Comparison of ENCODE assay signal across 21 cellular contexts in the genomic region with DNA sequence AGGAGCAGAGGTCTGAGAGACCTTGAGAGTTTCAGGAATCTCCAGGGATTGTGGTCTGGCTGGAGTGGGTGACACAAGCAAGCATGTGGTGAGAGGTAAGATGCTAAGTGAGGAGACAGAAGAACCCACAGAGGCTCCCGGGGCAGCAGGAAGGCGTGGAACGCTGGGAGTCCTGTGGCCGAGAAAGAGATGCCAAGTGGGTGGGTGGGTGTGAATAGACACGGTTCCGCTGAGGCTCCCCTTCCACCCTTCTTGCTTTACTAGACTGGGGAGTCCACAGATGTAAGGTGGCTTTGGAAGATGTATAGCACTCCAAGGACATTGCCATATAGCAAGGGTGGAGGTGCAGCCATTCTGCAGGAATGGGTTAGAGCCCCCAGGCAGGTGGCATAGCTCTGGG. TPM values are rescaled to one million over a fixed set of nuclear protein-coding genes. Genes with fewer than 3 reads are reported as not detected.
DNase-seq lines count a peak whose midpoint lies in the region; ATAC-seq and TF ChIP-seq lines count a peak whose summit lies in the region.
"Had no signal": no experiment of that assay in that cellular context is flagged by ENCODE, and none has a peak within 500 bp of the region (broad histone marks: within the 10 kb centered on the region; RNA-seq: fewer than 3 reads in every experiment).

No MANE protein-coding gene starts in this region.

- H3K9me3 ChIP-seq in lower lobe of right lung = no peaks in the 10 kb centered on the region

- no peaks in the 10 kb centered on the region for H3K4me1 Mint-ChIP-seq in chondrocyte (ENCODE audit: low read depth)
- peaks cover 2% of the 10 kb centered on the region for H3K4me1 Mint-ChIP-seq in type B pancreatic cell (ENCODE audit: unreplicated experiment)
- H3K4me1 Mint-ChIP-seq in stimulated activated naive B cell treated with anti-CD40 and anti-IgM and Interleukin-4, amounts not matched to agents 10 μg/mL and 1 μg/mL and 100 μg/mL, for 72 hours = peaks cover 11 to 21% of the 10 kb centered on the region in 2 donors

- peak; percentile 13 for DNase-seq in activated CD8-positive, alpha-beta memory T cell treated with anti-CD3 and anti-CD28 coated beads for 24 hours
- no peak for DNase-seq in activated CD8-positive, alpha-beta memory T cell treated with anti-CD3 and anti-CD28 coated beads, Interleukin-2, amount 50 U/mL, for 4 hours
- DNase-seq in chondrocyte (ENCODE audit: low spot score) (peak; percentile 42), lower lobe of right lung (peak; percentile 7), type B pancreatic cell (ENCODE audit: extremely low spot score, unreplicated experiment) (peak; percentile 49)
- DNase-seq in stimulated activated naive B cell treated with anti-CD40 and anti-IgM and Interleukin-4, amounts not matched to agents 10 μg/mL and 1 μg/mL and 100 μg/mL, for 72 hours = no peak
- DNase-seq: Calu3; DND-41; HCEC 1CT; IMR-90; KG1; MM.1S; NCI-H2029; NCI-H446; NCI-H524 treated with DMSO at 0.1 percent for 48 hours; NCI-H774; NK-92 treated with Interleukin-12 subunit alpha and Interleukin-12 subunit beta, amount 100 ng/mL, for 24 hours; PC-3 had no signal

- H3K36me3 Mint-ChIP-seq in chondrocyte (ENCODE audit: low read depth) (no peaks in the 10 kb centered on the region), type B pancreatic cell (no peaks in the 10 kb centered on the region)
- peaks cover 0 to 2% of the 10 kb centered on the region in 2 donors for H3K36me3 Mint-ChIP-seq in stimulated activated naive B cell treated with anti-CD40 and anti-IgM and Interleukin-4, amounts not matched to agents 10 μg/mL and 1 μg/mL and 100 μg/mL, for 72 hours

- H3K27me3 ChIP-seq in lower lobe of right lung (ENCODE audit: low read depth) = no peaks in the 10 kb centered on the region

- ATAC-seq in lower lobe of right lung = no peak
- ATAC-seq in stimulated activated naive B cell treated with anti-CD40 and anti-IgM and Interleukin-4, amounts not matched to agents 10 μg/mL and 1 μg/mL and 100 μg/mL, for 72 hours (replicated peaks) = no peak
- no peak for ATAC-seq in HG03521 (IDR thresholded peaks at IDR 0.05; ENCODE audit: unreplicated experiment)
- ATAC-seq: PC-3 had no signal

- no peak overlapping the region for H3K27ac Mint-ChIP-seq in chondrocyte (ENCODE audit: unreplicated experiment)
- H3K27ac Mint-ChIP-seq in type B pancreatic cell = no peak overlapping the region
- no peak overlapping the region for H3K27ac Mint-ChIP-seq in stimulated activated naive B cell treated with anti-CD40 and anti-IgM and Interleukin-4, amounts not matched to agents 10 μg/mL and 1 μg/mL and 100 μg/mL, for 72 hours

- H3K9me3 Mint-ChIP-seq in chondrocyte (ENCODE audit: low read depth) (peaks cover 16% of the 10 kb centered on the region), type B pancreatic cell (peaks cover 17% of the 10 kb centered on the region)
- peaks cover 6 to 12% of the 10 kb centered on the region in 2 donors for H3K9me3 Mint-ChIP-seq in stimulated activated naive B cell treated with anti-CD40 and anti-IgM and Interleukin-4, amounts not matched to agents 10 μg/mL and 1 μg/mL and 100 μg/mL, for 72 hours

- no peak overlapping the region for H3K4me3 ChIP-seq in lower lobe of right lung

- TF ChIP-seq CTCF in chondrocyte (IDR thresholded peaks at IDR 0.05) = no peak
- no peak for TF ChIP-seq CTCF in lower lobe of right lung (IDR thresholded peaks at IDR 0.05)
- TF ChIP-seq CTCF in type B pancreatic cell (conservative IDR thresholded peaks at IDR 0.05) = no peak

- no peak overlapping the region for H3K27ac ChIP-seq in lower lobe of right lung

- H3K27me3 Mint-ChIP-seq in chondrocyte (ENCODE audit: low read depth) (peaks cover 23% of the 10 kb centered on the region), type B pancreatic cell (peaks cover 15% of the 10 kb centered on the region)
- peaks cover 11 to 34% of the 10 kb centered on the region in 2 donors for H3K27me3 Mint-ChIP-seq in stimulated activated naive B cell treated with anti-CD40 and anti-IgM and Interleukin-4, amounts not matched to agents 10 μg/mL and 1 μg/mL and 100 μg/mL, for 72 hours

- intact Hi-C loops in lower lobe of right lung (cut with DNase I) = no loop called here

- no peaks in the 10 kb centered on the region for H3K36me3 ChIP-seq in lower lobe of right lung

- H3K4me3 Mint-ChIP-seq in chondrocyte (ENCODE audit: unreplicated experiment) (no peak overlapping the region), type B pancreatic cell (no peak overlapping the region)
- H3K4me3 Mint-ChIP-seq in stimulated activated naive B cell treated with anti-CD40 and anti-IgM and Interleukin-4, amounts not matched to agents 10 μg/mL and 1 μg/mL and 100 μg/mL, for 72 hours = no peak overlapping the region

- no peaks in the 10 kb centered on the region for H3K4me1 ChIP-seq in lower lobe of right lung

RNA-seq across cellular contexts. Expression of a gene that starts 4.2 kb away (rescaled TPM):
- total RNA-seq in chondrocyte (not detected in 3 replicates), lower lobe of right lung (not detected), type B pancreatic cell (ENCODE audit: low replicate concordance) (not detected in 2 replicates)
- total RNA-seq: A172, Calu3, H1, IMR-90, PC-3 had no signal

Comparison
In these comparisons a context has a peak if more than half of its experiments do, and no peak if none do; other contexts are left out.
1. DNase-seq: peak in activated CD8-positive, alpha-beta memory T cell treated with anti-CD3 and anti-CD28 coated beads for 24 hours (single experiment), chondrocyte (single experiment), lower lobe of right lung (single experiment) and type B pancreatic cell (single experiment); none in activated CD8-positive, alpha-beta memory T cell treated with anti-CD3 and anti-CD28 coated beads, Interleukin-2, amount 50 U/mL, for 4 hours (single experiment) and stimulated activated naive B cell treated with anti-CD40 and anti-IgM and Interleukin-4, amounts not matched to agents 10 μg/mL and 1 μg/mL and 100 μg/mL, for 72 hours (single experiment).